Comparison of ENCODE assay signal across 14 cellular contexts in the genomic region with DNA sequence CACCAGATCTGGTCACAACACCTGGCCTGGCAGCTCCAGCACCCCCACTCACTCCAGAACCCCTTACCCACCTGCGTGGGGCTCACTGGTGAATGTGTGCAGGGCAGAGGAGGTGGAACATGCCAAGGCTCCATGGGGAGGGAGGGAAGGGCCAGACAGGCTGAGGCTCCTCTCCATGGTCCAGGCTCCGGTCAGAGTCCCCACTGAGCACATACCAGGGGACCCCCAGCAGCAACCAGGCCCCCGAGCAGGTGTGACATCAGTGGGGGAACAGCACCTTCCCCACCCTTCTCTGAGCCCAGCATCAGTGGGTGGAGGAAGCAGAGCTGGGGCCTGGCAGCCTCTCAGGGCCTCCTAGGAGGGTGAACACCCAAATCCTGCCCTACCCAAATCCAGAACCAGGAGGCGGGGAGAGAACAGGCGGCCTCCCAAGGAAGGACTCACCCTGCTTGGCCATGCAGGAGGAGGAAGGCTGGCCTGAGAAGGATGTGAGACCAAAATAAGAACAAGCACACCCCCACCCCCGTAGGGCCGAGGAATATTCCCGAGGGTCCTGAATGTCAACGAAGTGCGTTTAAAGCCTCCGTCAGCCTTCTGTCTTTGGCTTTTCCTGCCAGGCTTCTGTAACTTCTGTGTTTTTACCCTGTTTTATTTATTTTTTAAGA. TPM values are rescaled to one million over a fixed set of nuclear protein-coding genes. Genes with fewer than 3 reads are reported as not detected.
"Had no signal": no experiment of that assay in that cellular context is flagged by ENCODE, and none has a peak within 500 bp of the region (broad histone marks: within the 10 kb centered on the region; RNA-seq: fewer than 3 reads in every experiment).

No MANE protein-coding gene starts in this region.

- H3K4me3 ChIP-seq: dorsolateral prefrontal cortex, esophagus squamous epithelium, left lung, right atrium auricular region, skin epidermis had no signal

- H3K27me3 ChIP-seq: dorsolateral prefrontal cortex, esophagus squamous epithelium, left lung, right atrium auricular region had no signal

- H3K9me3 ChIP-seq: esophagus squamous epithelium, left lung, right atrium auricular region had no signal

- H3K9ac ChIP-seq: parathyroid adenoma had no signal

- H3K4me1 ChIP-seq: left lung, right atrium auricular region had no signal

- H3K79me2 ChIP-seq: parathyroid adenoma had no signal

- H3K36me3 ChIP-seq: esophagus squamous epithelium, left lung, right atrium auricular region had no signal

- DNase-seq: activated effector memory CD4-positive, alpha-beta T cell treated with Interleukin-2 at 50 U/mL for 16 hours; activated T-cell treated with anti-CD3 and anti-CD28 coated beads, Interleukin-2, amount 50 U/mL, for 1 hour; amniotic stem cell; cerebellar nuclear complex; dorsolateral prefrontal cortex; esophagus squamous epithelium; foreskin fibroblast; left lung; mesendoderm had no signal

- H3K27ac ChIP-seq: left lung, parathyroid adenoma, right atrium auricular region, skin epidermis had no signal

RNA-seq across cellular contexts. Expression of gene GP9, which starts 1.1 kb away (rescaled TPM):
- total RNA-seq: activated naive CD4-positive, alpha-beta T cell treated with anti-CD3 and anti-CD28 coated beads, Interleukin-2, amount 50 U/mL, for 72 hours; esophagus squamous epithelium; right atrium auricular region; T-helper 2 cell treated with Interferon-gamma antibody and Interleukin-4, amounts not matched to agents 100 ng/mL and 5 ng/mL, for 36 hours had no signal
